Comparison of ENCODE assay signal across 8 cellular contexts in genomic region chr3:75434276-75434936, GRCh38.
DNase-seq lines count a peak whose midpoint lies in the region.
"Not testable (repeated sequence)": the region's sequence is repeated elsewhere in the genome, so short reads cannot be mapped to it uniquely, and the experiment has no call there.

No MANE protein-coding gene starts in this region.

- peak overlapping the region; percentile 100 for H3K27ac Mint-ChIP-seq in activated T-cell treated with anti-CD3 and anti-CD28 coated beads, Interleukin-2, amount 50 U/mL, for 24 hours

- not testable (repeated sequence) for H3K18ac ChIP-seq in neuronal stem cell (ENCODE audit: low read length)

- peaks cover 47% of the 10 kb centered on the region for H3K36me3 Mint-ChIP-seq in activated T-cell treated with anti-CD3 and anti-CD28 coated beads, Interleukin-2, amount 50 U/mL, for 24 hours (ENCODE audit: low read depth)

- not testable (repeated sequence) for H2BK5ac ChIP-seq in neuronal stem cell (ENCODE audit: low read length)

- H3K9me3 Mint-ChIP-seq in activated T-cell treated with anti-CD3 and anti-CD28 coated beads, Interleukin-2, amount 50 U/mL, for 24 hours = not testable (repeated sequence)

- DNase-seq in COLO668 (lab: John Stamatoyannopoulos, UW; ENCODE audit: unreplicated experiment) (peak; percentile 17), RPMI8226 (peak; percentile 37), dermis blood vessel endothelial cell (peak; percentile 13), neuronal stem cell (ENCODE audit: low spot score) (peak; percentile 18)
- not testable (repeated sequence) for DNase-seq in activated T-cell treated with anti-CD3 and anti-CD28 coated beads, Interleukin-2, amount 50 U/mL, for 24 hours

- H4K91ac ChIP-seq in neuronal stem cell (ENCODE audit: low read depth, low read length, poor library complexity) = not testable (repeated sequence)

- not testable (repeated sequence) for H3K27me3 ChIP-seq in HUES6 (ENCODE audit: control insufficient read depth, insufficient read depth, low read length); neuronal stem cell (ENCODE audit: control insufficient read depth in 3 of 3, insufficient read depth in 3 of 3, low read depth in 1 of 3, low read length in 3 of 3); subcutaneous abdominal adipose tissue (ENCODE audit: control insufficient read depth in 5 of 5, insufficient read depth in 4 of 5, low read length in 5 of 5)

- H3K9me3 ChIP-seq in HUES6 (ENCODE audit: control insufficient read depth, insufficient read depth, low read depth, low read length); neuronal stem cell (replicated peaks in 1 of 2; ENCODE audit: control insufficient read depth in 2 of 2, insufficient read depth in 1 of 2, low read depth in 1 of 2, low read length in 2 of 2); subcutaneous abdominal adipose tissue (ENCODE audit: control insufficient read depth in 5 of 5, low read length in 5 of 5): not testable (repeated sequence)

- H2BK12ac ChIP-seq in neuronal stem cell (ENCODE audit: low read length) = not testable (repeated sequence)

- not testable (repeated sequence) for H3K23ac ChIP-seq in neuronal stem cell (ENCODE audit: low read depth, low read length, poor library complexity)

- WGBS in neuronal stem cell (ENCODE audit: extremely low coverage in 2 of 2, insufficient read length in 2 of 2, insufficient replicate concordance in 1 of 2), 2 donors = no CpG with 5 or more reads among the region's 35 CpGs

- not testable (repeated sequence) for H3K14ac ChIP-seq in neuronal stem cell (ENCODE audit: low read length)

- peak overlapping the region; percentile 94 for H3K4me3 Mint-ChIP-seq in activated T-cell treated with anti-CD3 and anti-CD28 coated beads, Interleukin-2, amount 50 U/mL, for 24 hours

- H2AFZ ChIP-seq in neuronal stem cell (ENCODE audit: low read length) = peak overlapping the region; percentile 98

- H3K4me3 ChIP-seq in HUES6 (ENCODE audit: low read depth, low read length) (peak overlapping the region; percentile 68), iPS-11a (ENCODE audit: low read depth, low read length) (peak overlapping the region; percentile 55), neuronal stem cell (ENCODE audit: low read length in 2 of 2) (peak overlapping the region; percentile 62 to 90), subcutaneous abdominal adipose tissue (ENCODE audit: low read depth in 1 of 5, low read length in 5 of 5) (peak overlapping the region; percentile 39 to 74 (median 59))

- H3K4me1 Mint-ChIP-seq in activated T-cell treated with anti-CD3 and anti-CD28 coated beads, Interleukin-2, amount 50 U/mL, for 24 hours (ENCODE audit: low read depth) = peaks cover 27% of the 10 kb centered on the region

- H3K9ac ChIP-seq in HUES6 (ENCODE audit: low read length) (peak overlapping the region; percentile 83), neuronal stem cell (ENCODE audit: low read depth, low read length, poor library complexity) (peak overlapping the region; percentile 81), subcutaneous abdominal adipose tissue (ENCODE audit: low read length in 5 of 5) (peak overlapping the region in 4 of 5 donors; percentile 37 to 71 (median 54))

- not testable (repeated sequence) for H2BK120ac ChIP-seq in neuronal stem cell (ENCODE audit: low read depth, low read length)

- H2BK15ac ChIP-seq in neuronal stem cell (ENCODE audit: low read length) = not testable (repeated sequence)

- not testable (repeated sequence) for H3K4ac ChIP-seq in neuronal stem cell (ENCODE audit: low read length)

- not testable (repeated sequence) for H3K27me3 Mint-ChIP-seq in activated T-cell treated with anti-CD3 and anti-CD28 coated beads, Interleukin-2, amount 50 U/mL, for 24 hours

- H3K79me1 ChIP-seq in neuronal stem cell (ENCODE audit: low read depth, low read length) = not testable (repeated sequence)

- not testable (repeated sequence) for H3K36me3 ChIP-seq in HUES6 (ENCODE audit: control insufficient read depth, insufficient read depth, low read length); neuronal stem cell (replicated peaks in 1 of 2; ENCODE audit: control insufficient read depth in 2 of 2, insufficient read depth in 2 of 2, low read length in 2 of 2); subcutaneous abdominal adipose tissue (ENCODE audit: control insufficient read depth in 5 of 5, insufficient read depth in 5 of 5, low read length in 5 of 5)

- peak overlapping the region; percentile 49 for H3K4me2 ChIP-seq in neuronal stem cell (ENCODE audit: insufficient read depth, low read length, poor library complexity, severe bottlenecking)

- not testable (repeated sequence) for H4K8ac ChIP-seq in neuronal stem cell (ENCODE audit: low read depth, low read length)

- H3K27ac ChIP-seq in HUES6 (ENCODE audit: low read depth, low read length); neuronal stem cell (replicated peaks; ENCODE audit: low read length): not testable (repeated sequence)
- H3K27ac ChIP-seq in subcutaneous abdominal adipose tissue (ENCODE audit: low read depth, low read length) = peak overlapping the region; percentile 89

- not testable (repeated sequence) for H3K4me1 ChIP-seq in HUES6 (ENCODE audit: control insufficient read depth, insufficient read depth, low read length); neuronal stem cell (ENCODE audit: control insufficient read depth in 2 of 2, insufficient read depth in 1 of 2, low read depth in 1 of 2, low read length in 2 of 2)
- peaks cover 1 to 28% (median 18%) of the 10 kb centered on the region in 5 donors for H3K4me1 ChIP-seq in subcutaneous abdominal adipose tissue (ENCODE audit: control insufficient read depth in 5 of 5, insufficient read depth in 5 of 5, low read length in 5 of 5)

- H2AK5ac ChIP-seq in neuronal stem cell (ENCODE audit: low read depth, low read length) = not testable (repeated sequence)
